ENCODE assay signal across 19 cellular contexts in genomic region chr14:88518592-88519512, GRCh38. TPM values are rescaled to one million over a fixed set of nuclear protein-coding genes. Genes with fewer than 3 reads are reported as not detected.
A peak's percentile ranks its signal among the peaks of the same experiment; 100 is the strongest.
DNase-seq lines count a peak whose midpoint lies in the region; ATAC-seq and TF ChIP-seq lines count a peak whose summit lies in the region.
"Had no signal": no experiment of that assay in that cellular context is flagged by ENCODE, and none has a peak within 500 bp of the region (broad histone marks: within the 10 kb centered on the region; RNA-seq: fewer than 3 reads in every experiment).

No MANE protein-coding gene starts in this region.

- H3F3A ChIP-seq in MM.1S (ENCODE audit: insufficient read depth, low read length), result no peaks in the 10 kb centered on the region

- no peak overlapping the region for H3K4me3 ChIP-seq in MM.1S (ENCODE audit: low read length)
- H3K4me3 ChIP-seq in gastroesophageal sphincter, result no peak overlapping the region
- H3K4me3 ChIP-seq: hepatocyte, lung, ovary, PC-9 had no signal

- H3K9me3 ChIP-seq in MM.1S (replicated peaks; ENCODE audit: insufficient read depth, low read length) (no peaks in the 10 kb centered on the region), gastroesophageal sphincter (no peaks in the 10 kb centered on the region)
- H3K9me3 ChIP-seq: ovary had no signal

- ATAC-seq in GM19351 (IDR thresholded peaks at IDR 0.05; ENCODE audit: unreplicated experiment), result no peak
- no peak for ATAC-seq in HG03565 (IDR thresholded peaks at IDR 0.05; ENCODE audit: unreplicated experiment)
- no peak for ATAC-seq in gastroesophageal sphincter
- ATAC-seq in HG02763 (IDR thresholded peaks at IDR 0.05; ENCODE audit: unreplicated experiment), result no peak
- ATAC-seq: CD8-positive, alpha-beta T cell had no signal

- H3K9me3 Mint-ChIP-seq in Calu3 (ENCODE audit: low read depth, unreplicated experiment), result peaks cover 5% of the 10 kb centered on the region
- peaks cover 16% of the 10 kb centered on the region for H3K9me3 Mint-ChIP-seq in nephron progenitor cell
- H3K9me3 Mint-ChIP-seq: activated CD4-positive, alpha-beta memory T cell treated with anti-CD3 and anti-CD28 coated beads, Interleukin-2, amount 10 ng/mL, durations not matched to agents 7 days and 5 days; activated naive CD4-positive, alpha-beta T cell treated with anti-CD3 and anti-CD28 coated beads for 36 hours; CD8-positive, alpha-beta T cell; dendritic cell treated with granulocyte-macrophage colony-stimulating factor and Interleukin-4, amounts not matched to agents 40 ng/mL and 50 ng/mL, for 4 days; stimulated activated naive CD8-positive, alpha-beta T cell treated with anti-CD3 and anti-CD28 coated beads, Interleukin-15, Interleukin-2, amounts not matched to agents 100 ng/mL and 50 ng/mL, for 24 hours had no signal

- H3K4me1 ChIP-seq in MM.1S (ENCODE audit: low read length) (peaks cover 6% of the 10 kb centered on the region; the same call in 1 of the 2 replicates), gastroesophageal sphincter (peaks cover 0 to 11% (median 0%) of the 10 kb centered on the region in 3 donors)

- H3K27me3 ChIP-seq in MM.1S (replicated peaks; ENCODE audit: insufficient read depth, low read length), result no peaks in the 10 kb centered on the region
- H3K27me3 ChIP-seq in gastroesophageal sphincter, result no peaks in the 10 kb centered on the region
- H3K27me3 ChIP-seq: hepatocyte, ovary had no signal

- H3K27me3 Mint-ChIP-seq in Calu3 (ENCODE audit: unreplicated experiment), result no peaks in the 10 kb centered on the region
- no peaks in the 10 kb centered on the region for H3K27me3 Mint-ChIP-seq in nephron progenitor cell (ENCODE audit: low read depth, poor library complexity)

- no peaks in the 10 kb centered on the region for H3K36me3 ChIP-seq in MM.1S (replicated peaks; ENCODE audit: insufficient read depth, low read length)
- H3K36me3 ChIP-seq in gastroesophageal sphincter, result peaks cover 0 to 22% of the 10 kb centered on the region in 2 donors
- H3K36me3 ChIP-seq: ovary had no signal

- intact Hi-C loops in Calu3 (cut with micrococcal nuclease; ENCODE audit: unreplicated experiment), result no loop called here

- TF ChIP-seq EP300 in gastroesophageal sphincter (IDR thresholded peaks at IDR 0.05), result no peak

- TF ChIP-seq CTCF in Calu3 (IDR thresholded peaks at IDR 0.05; ENCODE audit: unreplicated experiment) (no peak), MM.1S (IDR thresholded peaks at IDR 0.05; ENCODE audit: low read length) (no peak), nephron progenitor cell (IDR thresholded peaks at IDR 0.05) (no peak), gastroesophageal sphincter (IDR thresholded peaks at IDR 0.05) (no peak)

- H3K4me3 Mint-ChIP-seq in Calu3 (ENCODE audit: low read depth, unreplicated experiment), result no peak overlapping the region
- H3K4me3 Mint-ChIP-seq in nephron progenitor cell, result no peak overlapping the region
- H3K4me3 Mint-ChIP-seq: activated CD4-positive, alpha-beta memory T cell treated with anti-CD3 and anti-CD28 coated beads, Interleukin-2, amount 10 ng/mL, durations not matched to agents 7 days and 5 days; activated naive CD4-positive, alpha-beta T cell treated with anti-CD3 and anti-CD28 coated beads for 36 hours; CD8-positive, alpha-beta T cell; dendritic cell treated with granulocyte-macrophage colony-stimulating factor and Interleukin-4, amounts not matched to agents 40 ng/mL and 50 ng/mL, for 4 days; stimulated activated naive CD8-positive, alpha-beta T cell treated with anti-CD3 and anti-CD28 coated beads, Interleukin-15, Interleukin-2, amounts not matched to agents 100 ng/mL and 50 ng/mL, for 24 hours had no signal

- DNase-seq in Calu3, result peak; percentile 10
- DNase-seq in MM.1S, result peak; percentile 14
- DNase-seq in dedifferentiated amniotic fluid mesenchymal stem cell (ENCODE audit: extremely low spot score), result peak; percentile 42
- DNase-seq in nephron progenitor cell, result no peak
- DNase-seq: activated CD4-positive, alpha-beta memory T cell treated with anti-CD3 and anti-CD28 coated beads, Interleukin-2, amount 10 ng/mL, durations not matched to agents 7 days and 5 days; activated naive CD4-positive, alpha-beta T cell treated with anti-CD3 and anti-CD28 coated beads for 36 hours; CD8-positive, alpha-beta T cell; Karpas-422; ovary; PC-9; stimulated activated CD4-positive, alpha-beta T cell treated with anti-CD3 and anti-CD28 coated beads, Interleukin-2, amount 100 ng/mL, for 24 hours had no signal

- no peak overlapping the region for H3K4me2 ChIP-seq in MM.1S (ENCODE audit: low read depth, low read length)
- H3K4me2 ChIP-seq: hepatocyte, PC-9 had no signal

- H2AFZ ChIP-seq in MM.1S (ENCODE audit: low read length), result no peak overlapping the region
- H2AFZ ChIP-seq: hepatocyte, PC-9 had no signal

- H3K27ac Mint-ChIP-seq in Calu3 (ENCODE audit: unreplicated experiment) (no peak overlapping the region), nephron progenitor cell (peak overlapping the region; percentile 43)
- H3K27ac Mint-ChIP-seq: activated CD4-positive, alpha-beta memory T cell treated with anti-CD3 and anti-CD28 coated beads, Interleukin-2, amount 10 ng/mL, durations not matched to agents 7 days and 5 days; activated naive CD4-positive, alpha-beta T cell treated with anti-CD3 and anti-CD28 coated beads for 36 hours; CD8-positive, alpha-beta T cell; dendritic cell treated with granulocyte-macrophage colony-stimulating factor and Interleukin-4, amounts not matched to agents 40 ng/mL and 50 ng/mL, for 4 days; stimulated activated naive CD8-positive, alpha-beta T cell treated with anti-CD3 and anti-CD28 coated beads, Interleukin-15, Interleukin-2, amounts not matched to agents 100 ng/mL and 50 ng/mL, for 24 hours had no signal

- no peaks in the 10 kb centered on the region for H3K79me2 ChIP-seq in MM.1S (ENCODE audit: low read length)

- no peak for TF ChIP-seq POLR2A in gastroesophageal sphincter (IDR thresholded peaks at IDR 0.05)

- H3K4me1 Mint-ChIP-seq in Calu3 (ENCODE audit: low read depth, unreplicated experiment) (peaks cover 28% of the 10 kb centered on the region), nephron progenitor cell (peaks cover 36% of the 10 kb centered on the region)

- H3K9me2 ChIP-seq in MM.1S (replicated peaks; ENCODE audit: insufficient read depth, low read length), result no peaks in the 10 kb centered on the region

- H3K36me3 Mint-ChIP-seq in Calu3 (ENCODE audit: insufficient read depth, unreplicated experiment) (no peaks in the 10 kb centered on the region), nephron progenitor cell (ENCODE audit: low read depth) (peaks cover 48% of the 10 kb centered on the region)
- H3K36me3 Mint-ChIP-seq: CD8-positive, alpha-beta T cell had no signal

- 77 to 79% methylated on average over 5 of the region's 5 CpGs for WGBS in gastroesophageal sphincter (ENCODE audit: low coverage in 1 of 2), 2 donors

- no peak overlapping the region for H3K27ac ChIP-seq in MM.1S (ENCODE audit: low read length)
- no peak overlapping the region for H3K27ac ChIP-seq in gastroesophageal sphincter
- H3K27ac ChIP-seq: hepatocyte, ovary, PC-9 had no signal

- H3K9ac ChIP-seq in MM.1S (ENCODE audit: low read length), result no peak overlapping the region

- no peaks in the 10 kb centered on the region for H4K20me1 ChIP-seq in MM.1S (ENCODE audit: insufficient read depth, low read length)

- BruUV-seq in Calu3 (replicated peaks; lab: Mats Ljungman, UMichigan), result no TSS peak

- CTCF ChIA-PET in Calu3 (lab: Charles Lee), result no interaction called here

RNA-seq across cellular contexts. Expression of gene PTPN21, which starts 36.0 kb away (rescaled TPM):
- total RNA-seq in Calu3 (2022) (10.0 and 10.6 TPM in 2 replicates), gastroesophageal sphincter (10 to 100 TPM; 24.4 to 51.8 (median 32.2) TPM)
- total RNA-seq: activated CD4-positive, alpha-beta memory T cell treated with anti-CD3 and anti-CD28 coated beads, Interleukin-2, amount 10 ng/mL, durations not matched to agents 7 days and 5 days; CD8-positive, alpha-beta T cell had no signal

RNA-seq across cellular contexts. Expression of gene ZC3H14, which starts 44.0 kb away (rescaled TPM):
- total RNA-seq in Calu3 (2022) (58.5 and 69.3 TPM in 2 replicates), gastroesophageal sphincter (10 to 100 TPM; 59.1 to 84.5 (median 72.3) TPM)
